ENCODE assay signal across 27 cellular contexts in genomic region chr12:64145226-64145625, GRCh38.
"Had no signal": no experiment of that assay in that cellular context is flagged by ENCODE, and none has a peak within 500 bp of the region (broad histone marks: within the 10 kb centered on the region; RNA-seq: fewer than 3 reads in every experiment).

No MANE protein-coding gene starts in this region.

- DNase-seq: activated B cell treated with CpG ODN at 0.5 μM for 24 hours; activated CD4-positive, alpha-beta T cell treated with anti-CD3 and anti-CD28 coated beads for 1 hour; activated CD4-positive, alpha-beta T cell treated with anti-CD3 and anti-CD28 coated beads, Interleukin-2, amount 10 ng/mL, durations not matched to agents 24 days and 14 days; activated CD4-positive, alpha-beta T cell treated with anti-CD3 and anti-CD28 coated beads, Interleukin-2, amount 50 U/mL, for 48 hours; activated CD8-positive, alpha-beta memory T cell treated with anti-CD3 and anti-CD28 coated beads, Interleukin-2, amount 10 ng/mL, durations not matched to agents 7 days and 5 days; activated effector memory CD4-positive, alpha-beta T cell treated with Interleukin-2 at 50 U/mL for 16 hours; activated naive CD4-positive, alpha-beta T cell; activated T-cell treated with anti-CD3 and anti-CD28 coated beads, Interleukin-2, amount 50 U/mL, for 24 hours; aorta; NCI-H1092; NCI-H1417 treated with DMSO at 0.1 percent for 48 hours; NCI-H1694; NCI-H2029; NCI-H2107; NCI-H2171 treated with DMSO at 0.1 percent for 48 hours; NCI-H345; NCI-H510A; NCI-H526 treated with DMSO at 0.1 percent for 48 hours; PC-3; SHP77 had no signal

- ATAC-seq: activated CD8-positive, alpha-beta memory T cell treated with anti-CD3 and anti-CD28 coated beads, Interleukin-2, amount 10 ng/mL, durations not matched to agents 7 days and 5 days; PC-3 had no signal

- H3K9me3 Mint-ChIP-seq: activated B cell treated with CpG ODN at 0.5 μM for 24 hours; activated naive CD4-positive, alpha-beta T cell treated with anti-CD3 and anti-CD28 coated beads, Interleukin-2, amount 50 U/mL, for 24 hours; activated T-cell treated with anti-CD3 and anti-CD28 coated beads, Interleukin-2, amount 50 U/mL, for 24 hours; activated T-helper 1 cell treated with anti-CD3 and anti-CD28 coated beads, Interleukin-12 subunit alpha, Interleukin-12 subunit beta, Interleukin-2, Interleukin-4 antibody, amounts not matched to agents 30 ng/mL and 10 ng/mL and 1 ng/mL, durations not matched to agents 14 hours and 24 hours and 36 hours; IgD-negative memory B cell; T-helper 1 cell treated with Interleukin-12 subunit alpha and Interleukin-12 subunit beta and Interleukin-4 antibody, amounts not matched to agents 30 μg/mL and 1 μg/mL, for 36 hours had no signal

- H3K9me3 ChIP-seq: breast epithelium had no signal

- H3K27me3 ChIP-seq: breast epithelium had no signal

- H3K4me1 ChIP-seq: breast epithelium had no signal

- H3K4me1 Mint-ChIP-seq: activated naive CD4-positive, alpha-beta T cell treated with anti-CD3 and anti-CD28 coated beads, Interleukin-2, amount 50 U/mL, for 24 hours had no signal

- H3K4me3 Mint-ChIP-seq: activated B cell treated with CpG ODN at 0.5 μM for 24 hours; activated CD4-positive, alpha-beta T cell treated with anti-CD3 and anti-CD28 coated beads, Interleukin-2, amount 10 ng/mL, durations not matched to agents 24 days and 14 days; activated CD8-positive, alpha-beta memory T cell treated with anti-CD3 and anti-CD28 coated beads, Interleukin-2, amount 10 ng/mL, durations not matched to agents 7 days and 5 days; activated naive CD4-positive, alpha-beta T cell treated with anti-CD3 and anti-CD28 coated beads, Interleukin-2, amount 50 U/mL, for 24 hours; activated T-cell treated with anti-CD3 and anti-CD28 coated beads, Interleukin-2, amount 50 U/mL, for 24 hours; activated T-helper 1 cell treated with anti-CD3 and anti-CD28 coated beads, Interleukin-12 subunit alpha, Interleukin-12 subunit beta, Interleukin-2, Interleukin-4 antibody, amounts not matched to agents 30 ng/mL and 10 ng/mL and 1 ng/mL, durations not matched to agents 14 hours and 24 hours and 36 hours; IgD-negative memory B cell; T-helper 1 cell treated with Interleukin-12 subunit alpha and Interleukin-12 subunit beta and Interleukin-4 antibody, amounts not matched to agents 30 μg/mL and 1 μg/mL, for 36 hours had no signal

- H3K36me3 ChIP-seq: breast epithelium had no signal

- FAIRE-seq: RCC 7860 had no signal

- H3K36me3 Mint-ChIP-seq: activated CD8-positive, alpha-beta memory T cell treated with anti-CD3 and anti-CD28 coated beads, Interleukin-2, amount 10 ng/mL, durations not matched to agents 7 days and 5 days had no signal

- H3K4me3 ChIP-seq: breast epithelium had no signal

- H3K4me2 ChIP-seq: KMS-11 had no signal

- H3K9ac ChIP-seq: KMS-11 had no signal

- H3K27ac ChIP-seq: breast epithelium, KMS-11 had no signal

- H3K27me3 Mint-ChIP-seq: activated B cell treated with CpG ODN at 0.5 μM for 24 hours; activated CD4-positive, alpha-beta T cell treated with anti-CD3 and anti-CD28 coated beads, Interleukin-2, amount 10 ng/mL, durations not matched to agents 24 days and 14 days; activated CD8-positive, alpha-beta memory T cell treated with anti-CD3 and anti-CD28 coated beads, Interleukin-2, amount 10 ng/mL, durations not matched to agents 7 days and 5 days; activated naive CD4-positive, alpha-beta T cell treated with anti-CD3 and anti-CD28 coated beads, Interleukin-2, amount 50 U/mL, for 24 hours; activated T-cell treated with anti-CD3 and anti-CD28 coated beads, Interleukin-2, amount 50 U/mL, for 24 hours; IgD-negative memory B cell had no signal

- H3K27ac Mint-ChIP-seq: activated B cell treated with CpG ODN at 0.5 μM for 24 hours; activated CD4-positive, alpha-beta T cell treated with anti-CD3 and anti-CD28 coated beads, Interleukin-2, amount 10 ng/mL, durations not matched to agents 24 days and 14 days; activated CD8-positive, alpha-beta memory T cell treated with anti-CD3 and anti-CD28 coated beads, Interleukin-2, amount 10 ng/mL, durations not matched to agents 7 days and 5 days; activated naive CD4-positive, alpha-beta T cell treated with anti-CD3 and anti-CD28 coated beads, Interleukin-2, amount 50 U/mL, for 24 hours; activated T-cell treated with anti-CD3 and anti-CD28 coated beads, Interleukin-2, amount 50 U/mL, for 24 hours; activated T-helper 1 cell treated with anti-CD3 and anti-CD28 coated beads, Interleukin-12 subunit alpha, Interleukin-12 subunit beta, Interleukin-2, Interleukin-4 antibody, amounts not matched to agents 30 ng/mL and 10 ng/mL and 1 ng/mL, durations not matched to agents 14 hours and 24 hours and 36 hours; T-helper 1 cell treated with Interleukin-12 subunit alpha and Interleukin-12 subunit beta and Interleukin-4 antibody, amounts not matched to agents 30 μg/mL and 1 μg/mL, for 36 hours had no signal
